Comparison of ENCODE assay signal across 13 cellular contexts in the genomic region with DNA sequence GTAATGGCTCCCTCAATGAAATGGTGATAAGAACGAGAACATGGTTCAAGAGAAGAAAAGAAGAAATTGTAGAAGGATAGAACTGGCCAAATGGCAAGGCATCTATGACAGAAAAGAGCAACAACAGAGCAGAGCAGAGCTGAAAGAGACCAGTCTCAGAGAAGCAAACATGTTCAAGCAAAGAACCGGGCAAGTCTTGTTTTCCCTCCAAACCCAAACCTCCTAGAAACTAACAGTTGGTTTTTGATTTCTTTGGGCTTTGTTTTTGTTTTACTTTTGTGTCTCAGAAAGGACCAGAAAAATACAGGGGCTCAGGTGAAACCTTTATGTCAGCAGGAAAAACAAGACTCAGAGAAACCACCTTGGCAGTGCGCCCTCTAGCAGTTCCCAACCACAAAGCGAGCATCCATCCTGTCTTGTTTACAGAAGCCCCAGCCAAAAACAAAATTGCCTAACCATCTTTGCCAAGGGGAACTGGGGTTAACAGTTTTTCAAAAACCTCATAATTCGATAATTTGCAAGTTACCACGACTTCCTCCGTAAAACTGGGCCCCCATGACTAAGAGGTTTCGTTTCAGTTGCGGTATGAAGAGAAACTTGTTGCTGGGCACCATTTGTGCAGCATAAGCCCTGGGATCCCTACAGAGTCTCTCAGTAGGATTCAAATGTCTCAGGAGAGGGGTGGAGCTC.
DNase-seq lines count a peak whose midpoint lies in the region; ATAC-seq and TF ChIP-seq lines count a peak whose summit lies in the region.
"Had no signal": no experiment of that assay in that cellular context is flagged by ENCODE, and none has a peak within 500 bp of the region (broad histone marks: within the 10 kb centered on the region; RNA-seq: fewer than 3 reads in every experiment).

No MANE protein-coding gene starts in this region.

- no peak for TF ChIP-seq POLR2A in erythroblast (IDR thresholded peaks at IDR 0.05; ENCODE audit: low read length)

- H3K9me3 Mint-ChIP-seq in glutamatergic neuron (ENCODE audit: unreplicated experiment) = peaks cover 2% of the 10 kb centered on the region
- H3K9me3 Mint-ChIP-seq: nephron had no signal

- CTCF ChIA-PET in GM10248 (lab: Yijun Ruan, JAX) = interaction anchor here (0.9 to 2.6 kb wide), 5 partner anchors 14 to 155 kb away, joined by 3 to 10 read pairs (median 4); no protein-coding TSS in a partner anchor

- DNase-seq in GM10248 (ENCODE audit: extremely low spot score) (peak; percentile 53), SIG-M5 (lab: John Stamatoyannopoulos, UW) (peak; percentile 57), glutamatergic neuron (no peak), erythroblast (lab: John Stamatoyannopoulos, UW) (no peak), NCI-H345 treated with DMSO at 0.1 percent for 48 hours (lab: John Stamatoyannopoulos, UW; ENCODE audit: unreplicated experiment) (no peak), HT-29 (ENCODE audit: low spot score) (no peak)
- DNase-seq: activated CD8-positive, alpha-beta memory T cell treated with anti-CD3 and anti-CD28 coated beads, Interleukin-2, amount 50 U/mL, for 48 hours; DND-41; NCI-H1694 had no signal

- H3K36me3 Mint-ChIP-seq in glutamatergic neuron (ENCODE audit: unreplicated experiment) = no peaks in the 10 kb centered on the region

- POLR2A ChIA-PET in GM10248 (lab: Yijun Ruan, JAX) = no interaction called here

- no peak overlapping the region for H3K4me3 Mint-ChIP-seq in glutamatergic neuron (ENCODE audit: unreplicated experiment)
- H3K4me3 Mint-ChIP-seq: nephron had no signal

- peaks cover 3% of the 10 kb centered on the region for H3K27me3 Mint-ChIP-seq in glutamatergic neuron (ENCODE audit: unreplicated experiment)

- H3K27ac Mint-ChIP-seq in glutamatergic neuron (ENCODE audit: unreplicated experiment) = no peak overlapping the region
- H3K27ac Mint-ChIP-seq: nephron had no signal

- no peaks in the 10 kb centered on the region for H3K4me1 Mint-ChIP-seq in glutamatergic neuron (ENCODE audit: low read depth, unreplicated experiment)

- ATAC-seq in GM19395 (IDR thresholded peaks at IDR 0.05; ENCODE audit: unreplicated experiment) (peak; percentile 93), HG03066 (IDR thresholded peaks at IDR 0.05; ENCODE audit: low read depth, unreplicated experiment) (peak; percentile 94)
- ATAC-seq: esophagus mucosa had no signal

- TF ChIP-seq CTCF in GM10248 (IDR thresholded peaks at IDR 0.05; ENCODE audit: control extremely low read depth, extremely low read depth, low read depth, missing control alignments) (no peak), glutamatergic neuron (IDR thresholded peaks at IDR 0.05; ENCODE audit: partially characterized antibody, unreplicated experiment) (no peak)

Comparison
In these comparisons a context has a peak if more than half of its experiments do, and no peak if none do; other contexts are left out.
1. DNase-seq: peak in GM10248 (single experiment) and SIG-M5 (single experiment); none in glutamatergic neuron (single experiment), erythroblast (0 of 2), NCI-H345 treated with DMSO at 0.1 percent for 48 hours (single experiment) and HT-29 (single experiment).